In the genomic region with DNA sequence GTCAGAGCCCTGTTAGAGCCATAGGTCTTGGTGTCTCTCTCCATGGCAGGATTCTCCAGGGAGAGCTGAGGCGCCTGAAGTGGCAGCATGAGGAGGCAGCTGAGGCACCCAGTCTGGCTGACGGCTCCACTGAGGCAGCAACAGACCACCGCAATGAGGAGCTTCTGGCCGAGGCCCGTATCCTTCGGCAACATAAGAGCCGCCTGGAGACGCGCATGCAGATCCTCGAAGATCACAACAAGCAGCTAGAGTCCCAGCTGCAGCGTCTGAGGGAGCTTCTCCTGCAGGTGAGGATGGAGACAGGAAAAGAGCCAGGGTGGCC, we compare ENCODE assay signal across 7 cellular contexts. TPM values are rescaled to one million over a fixed set of nuclear protein-coding genes. Genes with fewer than 3 reads are reported as not detected.
"Had no signal": no experiment of that assay in that cellular context is flagged by ENCODE, and none has a peak within 500 bp of the region (broad histone marks: within the 10 kb centered on the region; RNA-seq: fewer than 3 reads in every experiment).

No MANE protein-coding gene starts in this region.

- H3K4me3 Mint-ChIP-seq: GM23338, H9 had no signal

- H3K4me3 ChIP-seq: GM23338, K562 had no signal

- H3K4me1 Mint-ChIP-seq: H9 had no signal

- H3K27ac ChIP-seq: HL-60 had no signal

- DNase-seq: H9 had no signal

- ATAC-seq: GM23338, HepG2, K562 had no signal

- H3K27ac Mint-ChIP-seq: GM23338 had no signal

- H3K9me3 Mint-ChIP-seq: GM23338 had no signal

- H3K4me2 ChIP-seq: GM23338 had no signal

RNA-seq across cellular contexts. Expression of a gene that starts 32.9 kb away (rescaled TPM):
- total RNA-seq: GM23338, H1, H9, HepG2, HT1080, K562 had no signal
- polyA plus RNA-seq: H1 had no signal

RNA-seq across cellular contexts. Expression of a gene that starts 38.6 kb away (rescaled TPM):
- polyA plus RNA-seq: GM23338 had no signal
